17 cellular contexts compared by ENCODE assay signal in the genomic region with DNA sequence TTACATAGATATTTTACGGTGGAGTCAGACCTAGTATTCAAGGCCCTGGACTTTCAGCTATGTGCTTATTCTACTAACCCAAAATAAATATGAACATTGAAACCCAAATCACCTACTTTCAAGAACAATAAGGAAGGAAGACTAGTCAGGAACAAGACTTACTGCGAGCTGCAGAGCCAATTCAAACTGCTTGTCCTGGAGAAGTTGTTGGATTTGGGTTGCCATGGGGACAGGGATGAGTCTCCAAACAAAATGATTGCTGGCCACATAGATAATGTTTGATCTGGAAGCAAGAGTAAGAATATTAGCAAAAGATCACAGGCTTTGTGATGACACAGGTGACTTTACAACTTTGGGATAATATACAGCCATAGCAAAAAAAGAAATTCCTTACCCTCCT. TPM values are rescaled to one million over a fixed set of nuclear protein-coding genes. Genes with fewer than 3 reads are reported as not detected.
DNase-seq lines count a peak whose midpoint lies in the region; ATAC-seq and TF ChIP-seq lines count a peak whose summit lies in the region.
"Had no signal": no experiment of that assay in that cellular context is flagged by ENCODE, and none has a peak within 500 bp of the region (broad histone marks: within the 10 kb centered on the region; RNA-seq: fewer than 3 reads in every experiment).

No MANE protein-coding gene starts in this region.

- H3K36me3 Mint-ChIP-seq in endothelial cell (ENCODE audit: low read depth, unreplicated experiment): peaks cover 31% of the 10 kb centered on the region
- peaks cover 6% of the 10 kb centered on the region for H3K36me3 Mint-ChIP-seq in neural crest cell (ENCODE audit: low read depth)

- TF ChIP-seq CTCF in LNCaP clone FGC (IDR thresholded peaks at IDR 0.05; ENCODE audit: control insufficient read depth, extremely low read depth, insufficient read depth) (no peak), endothelial cell (IDR thresholded peaks at IDR 0.05; ENCODE audit: unreplicated experiment) (no peak), neural crest cell (conservative IDR thresholded peaks at IDR 0.05) (no peak)

- H3K4me1 Mint-ChIP-seq in endothelial cell (ENCODE audit: unreplicated experiment) (peaks cover 13% of the 10 kb centered on the region), neural crest cell (no peaks in the 10 kb centered on the region)

- peaks cover 2% of the 10 kb centered on the region for H3K27me3 Mint-ChIP-seq in endothelial cell (ENCODE audit: unreplicated experiment)
- no peaks in the 10 kb centered on the region for H3K27me3 Mint-ChIP-seq in neural crest cell (ENCODE audit: low read depth)
- H3K27me3 Mint-ChIP-seq: CD4-positive, CD25-positive, alpha-beta regulatory T cell had no signal

- DNase-seq in DMS53 (lab: John Stamatoyannopoulos, UW): peak; percentile 17
- DNase-seq in DMS53 treated with DMSO at 0.1 percent for 48 hours (lab: John Stamatoyannopoulos, UW; ENCODE audit: unreplicated experiment): no peak
- peak; percentile 41 for DNase-seq in LNCaP clone FGC (ENCODE audit: low read depth)
- no peak for DNase-seq in endothelial cell (ENCODE audit: low spot score)
- DNase-seq in neural crest cell (ENCODE audit: low read depth, low spot score): no peak
- DNase-seq in amygdala (lab: John Stamatoyannopoulos, UW): no peak
- DNase-seq: Calu3; CD4-positive, CD25-positive, alpha-beta regulatory T cell; DMS 273 treated with DMSO at 0.1 percent for 48 hours; DND-41; GDM1; GOT3; IMR-90 had no signal

- peak overlapping the region; percentile 84 for H3K27ac Mint-ChIP-seq in endothelial cell (ENCODE audit: unreplicated experiment)
- H3K27ac Mint-ChIP-seq in neural crest cell (ENCODE audit: unreplicated experiment): peak overlapping the region; percentile 31
- H3K27ac Mint-ChIP-seq: CD4-positive, CD25-positive, alpha-beta regulatory T cell had no signal

- H3K4me3 Mint-ChIP-seq in endothelial cell (ENCODE audit: unreplicated experiment): no peak overlapping the region
- H3K4me3 Mint-ChIP-seq in neural crest cell: no peak overlapping the region
- H3K4me3 Mint-ChIP-seq: CD4-positive, CD25-positive, alpha-beta regulatory T cell had no signal

- H3K9me3 Mint-ChIP-seq in endothelial cell (ENCODE audit: unreplicated experiment): no peaks in the 10 kb centered on the region
- no peaks in the 10 kb centered on the region for H3K9me3 Mint-ChIP-seq in neural crest cell
- H3K9me3 Mint-ChIP-seq: CD4-positive, CD25-positive, alpha-beta regulatory T cell had no signal

- ATAC-seq in HG03439 (IDR thresholded peaks at IDR 0.05; ENCODE audit: unreplicated experiment) (no peak), GM21515 (IDR thresholded peaks at IDR 0.05; ENCODE audit: unreplicated experiment) (no peak)

- no peak overlapping the region for H3K4me3 ChIP-seq in LNCaP clone FGC (ENCODE audit: low read depth, low read length)
- H3K4me3 ChIP-seq: BLaER1 treated with 17β-estradiol and CSF1 and Interleukin-3, amounts not matched to agents 10 nM and 100 nM; HAP-1 had no signal

RNA-seq across cellular contexts. Expression of a gene that starts 21.6 kb away (rescaled TPM):
- total RNA-seq in endothelial cell (ENCODE audit: unreplicated experiment) (not detected), neural crest cell (not detected in 2 replicates)
- total RNA-seq: CD4-positive, CD25-positive, alpha-beta regulatory T cell; IMR-90 had no signal

RNA-seq across cellular contexts. Expression of a gene that starts 30.0 kb away (rescaled TPM):
- total RNA-seq in endothelial cell (ENCODE audit: unreplicated experiment) (66.2 TPM), neural crest cell (56.9 and 58.4 TPM in 2 replicates)

Comparison
In these comparisons a context has a peak if more than half of its experiments do, and no peak if none do; other contexts are left out.
1. DNase-seq: peak in DMS53 (single experiment) and LNCaP clone FGC (single experiment); none in DMS53 treated with DMSO at 0.1 percent for 48 hours (single experiment), endothelial cell (single experiment), neural crest cell (single experiment) and amygdala (0 of 56).